ENCODE assay signal across 8 cellular contexts in genomic region chr1:12229835-12230548, GRCh38. TPM values are rescaled to one million over a fixed set of nuclear protein-coding genes. Genes with fewer than 3 reads are reported as not detected.
A peak's percentile ranks its signal among the peaks of the same experiment; 100 is the strongest.
DNase-seq lines count a peak whose midpoint lies in the region; ATAC-seq and TF ChIP-seq lines count a peak whose summit lies in the region.

A gene with protein sequence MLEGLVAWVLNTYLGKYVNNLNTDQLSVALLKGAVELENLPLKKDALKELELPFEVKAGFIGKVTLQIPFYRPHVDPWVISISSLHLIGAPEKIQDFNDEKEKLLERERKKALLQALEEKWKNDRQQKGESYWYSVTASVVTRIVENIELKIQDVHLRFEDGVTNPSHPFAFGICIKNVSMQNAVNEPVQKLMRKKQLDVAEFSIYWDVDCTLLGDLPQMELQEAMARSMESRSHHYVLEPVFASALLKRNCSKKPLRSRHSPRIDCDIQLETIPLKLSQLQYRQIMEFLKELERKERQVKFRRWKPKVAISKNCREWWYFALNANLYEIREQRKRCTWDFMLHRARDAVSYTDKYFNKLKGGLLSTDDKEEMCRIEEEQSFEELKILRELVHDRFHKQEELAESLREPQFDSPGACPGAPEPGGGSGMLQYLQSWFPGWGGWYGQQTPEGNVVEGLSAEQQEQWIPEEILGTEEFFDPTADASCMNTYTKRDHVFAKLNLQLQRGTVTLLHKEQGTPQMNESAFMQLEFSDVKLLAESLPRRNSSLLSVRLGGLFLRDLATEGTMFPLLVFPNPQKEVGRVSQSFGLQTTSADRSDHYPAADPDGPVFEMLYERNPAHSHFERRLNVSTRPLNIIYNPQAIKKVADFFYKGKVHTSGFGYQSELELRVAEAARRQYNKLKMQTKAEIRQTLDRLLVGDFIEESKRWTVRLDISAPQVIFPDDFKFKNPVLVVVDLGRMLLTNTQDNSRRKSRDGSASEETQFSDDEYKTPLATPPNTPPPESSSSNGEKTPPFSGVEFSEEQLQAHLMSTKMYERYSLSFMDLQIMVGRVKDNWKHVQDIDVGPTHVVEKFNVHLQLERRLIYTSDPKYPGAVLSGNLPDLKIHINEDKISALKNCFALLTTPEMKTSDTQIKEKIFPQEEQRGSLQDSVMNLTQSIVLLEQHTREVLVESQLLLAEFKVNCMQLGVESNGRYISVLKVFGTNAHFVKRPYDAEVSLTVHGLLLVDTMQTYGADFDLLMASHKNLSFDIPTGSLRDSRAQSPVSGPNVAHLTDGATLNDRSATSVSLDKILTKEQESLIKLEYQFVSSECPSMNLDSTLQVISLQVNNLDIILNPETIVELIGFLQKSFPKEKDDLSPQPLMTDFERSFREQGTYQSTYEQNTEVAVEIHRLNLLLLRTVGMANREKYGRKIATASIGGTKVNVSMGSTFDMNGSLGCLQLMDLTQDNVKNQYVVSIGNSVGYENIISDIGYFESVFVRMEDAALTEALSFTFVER (N-terminal part only) (plus strand): TSS chr1:12230030. CDS start chr1:12234267, 4,237 bp downstream.

- H3K27ac ChIP-seq in heart left ventricle, result peak within 1 kb of the TSS; percentile 49 to 97 (median 92)

- peaks cover 15% of the 10 kb centered on the region for H3K4me1 Mint-ChIP-seq in activated naive CD8-positive, alpha-beta T cell treated with anti-CD3 and anti-CD28 coated beads, Interleukin-2, amount 50 U/mL, for 24 hours
- H3K4me1 Mint-ChIP-seq in type B pancreatic cell (ENCODE audit: unreplicated experiment), result peaks cover 4% of the 10 kb centered on the region

- H3K27me3 Mint-ChIP-seq in activated naive CD8-positive, alpha-beta T cell treated with anti-CD3 and anti-CD28 coated beads, Interleukin-2, amount 50 U/mL, for 24 hours, result no peaks in the 10 kb centered on the region
- peaks cover 7% of the 10 kb centered on the region for H3K27me3 Mint-ChIP-seq in type B pancreatic cell

- WGBS in heart left ventricle, 4 donors, result 0 to 1% (median 0%) methylated on average over 4 to 77 of the region's 77 CpGs

- no peaks in the 10 kb centered on the region for H3K27me3 ChIP-seq in heart left ventricle

- intact Hi-C loops in heart left ventricle (cut with DNase I) (no loop called here), posterior cingulate gyrus (cut with DNase I) (loop anchor here (1.0 kb wide), 1 partner anchor 390 kb away; no protein-coding TSS in a partner anchor)

- TF ChIP-seq CTCF in heart left ventricle (IDR thresholded peaks at IDR 0.05), result peak; percentile 73 to 98 (median 94)
- peak; percentile 98 for TF ChIP-seq CTCF in type B pancreatic cell (conservative IDR thresholded peaks at IDR 0.05)

- peaks cover 0 to 11% (median 4%) of the 10 kb centered on the region in 9 donors for H3K36me3 ChIP-seq in heart left ventricle

- H3K4me3 Mint-ChIP-seq in activated naive CD8-positive, alpha-beta T cell treated with anti-CD3 and anti-CD28 coated beads, Interleukin-2, amount 50 U/mL, for 24 hours, result peak within 1 kb of the TSS; percentile 87
- peak within 1 kb of the TSS; percentile 87 for H3K4me3 Mint-ChIP-seq in type B pancreatic cell

- H3K9me3 Mint-ChIP-seq in activated naive CD8-positive, alpha-beta T cell treated with anti-CD3 and anti-CD28 coated beads, Interleukin-2, amount 50 U/mL, for 24 hours, result no peaks in the 10 kb centered on the region
- H3K9me3 Mint-ChIP-seq in type B pancreatic cell, result no peaks in the 10 kb centered on the region

- H3K36me3 Mint-ChIP-seq in activated naive CD8-positive, alpha-beta T cell treated with anti-CD3 and anti-CD28 coated beads, Interleukin-2, amount 50 U/mL, for 24 hours (ENCODE audit: low read depth), result peaks cover 6% of the 10 kb centered on the region
- H3K36me3 Mint-ChIP-seq in type B pancreatic cell, result no peaks in the 10 kb centered on the region

- peaks cover 3 to 34% (median 15%) of the 10 kb centered on the region in 12 donors for H3K4me1 ChIP-seq in heart left ventricle

- ATAC-seq in GM21723 (IDR thresholded peaks at IDR 0.05; ENCODE audit: unreplicated experiment) (peak; percentile 87), heart left ventricle (peak; percentile 58 to 87 (median 80))
- ATAC-seq in activated naive CD8-positive, alpha-beta T cell treated with anti-CD3 and anti-CD28 coated beads, Interleukin-2, amount 50 U/mL, for 24 hours, result peak; percentile 95

- H3K4me3 ChIP-seq in heart left ventricle, result peak within 1 kb of the TSS; percentile 55 to 100 (median 96)

- H3K9me3 ChIP-seq in heart left ventricle, result no peaks in the 10 kb centered on the region

- peak within 1 kb of the TSS; percentile 60 for H3K27ac Mint-ChIP-seq in activated naive CD8-positive, alpha-beta T cell treated with anti-CD3 and anti-CD28 coated beads, Interleukin-2, amount 50 U/mL, for 24 hours
- H3K27ac Mint-ChIP-seq in type B pancreatic cell, result peak within 1 kb of the TSS; percentile 63

- DNase-seq in EL, result peak; percentile 75
- DNase-seq in LoVo (ENCODE audit: low spot score), result peak; percentile 81
- DNase-seq in T follicular helper cell (ENCODE audit: low read depth), result peak; percentile 74
- peak; percentile 92 for DNase-seq in activated naive CD8-positive, alpha-beta T cell treated with anti-CD3 and anti-CD28 coated beads, Interleukin-2, amount 50 U/mL, for 24 hours
- DNase-seq in heart left ventricle, result peak; percentile 86 to 94 (median 87)
- peak; percentile 64 to 96 (median 78) for DNase-seq in posterior cingulate gyrus
- DNase-seq in type B pancreatic cell (ENCODE audit: extremely low spot score, unreplicated experiment), result peak; percentile 90

- peak; percentile 29 to 73 for TF ChIP-seq POLR2A in heart left ventricle (IDR thresholded peaks at IDR 0.05)

RNA-seq across cellular contexts. Expression of the gene that starts here (rescaled TPM):
- total RNA-seq in heart left ventricle (100 to 1,000 TPM in 4 of 9 donors, 10 to 100 TPM in 5; 74.3 to 301 (median 95.8) TPM), type B pancreatic cell (ENCODE audit: low replicate concordance) (43.4 and 49.0 TPM in 2 replicates)
- 10 to 100 TPM; 32.1 to 84.8 TPM for polyA plus RNA-seq in heart left ventricle

Comparison
In these comparisons a context has a peak if more than half of its experiments do, and no peak if none do; other contexts are left out.
1. Peak in every context shown above with its lines: DNase-seq, ATAC-seq, H3K4me3 ChIP-seq and H3K27ac ChIP-seq.